ENCODE assay signal across 17 cellular contexts in the genomic region with DNA sequence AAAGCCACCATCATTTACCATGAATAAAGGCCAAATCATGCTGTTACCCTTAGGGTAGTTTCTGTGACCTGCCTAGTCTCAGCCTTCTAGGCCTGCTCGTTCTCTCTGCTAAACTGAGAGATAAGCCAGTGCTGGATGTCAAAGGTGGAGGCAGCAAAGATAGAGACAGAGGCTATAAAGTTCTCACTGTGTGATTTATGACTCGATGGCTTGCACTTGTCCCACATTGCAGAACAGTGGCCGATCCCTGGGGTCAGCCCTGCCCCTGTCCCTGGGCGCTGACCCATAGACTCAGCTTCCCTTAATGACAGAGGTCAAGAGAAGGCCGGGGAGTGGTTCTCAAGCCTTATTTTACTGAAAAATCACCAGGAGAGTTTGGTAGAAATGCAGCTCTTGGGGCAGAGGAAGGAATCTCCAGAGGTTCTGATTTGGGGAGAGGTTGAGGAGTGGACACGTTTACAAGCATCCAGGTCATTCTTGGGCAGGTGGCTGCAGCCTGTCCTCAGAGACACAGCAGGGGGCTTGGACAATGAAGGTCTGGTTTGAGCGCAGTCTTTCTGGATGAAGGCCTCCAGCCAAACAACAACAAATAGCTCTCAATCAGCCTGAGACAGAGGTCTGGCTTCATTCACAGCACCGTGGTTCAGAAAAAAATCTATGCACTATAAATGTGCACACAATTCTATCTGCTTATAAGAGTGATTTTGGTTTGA.
"Had no signal": no experiment of that assay in that cellular context is flagged by ENCODE, and none has a peak within 500 bp of the region (broad histone marks: within the 10 kb centered on the region; RNA-seq: fewer than 3 reads in every experiment).

No MANE protein-coding gene starts in this region.

- H3K27ac ChIP-seq: heart right ventricle, suprapubic skin had no signal

- DNase-seq: activated CD4-positive, alpha-beta T cell treated with anti-CD3 and anti-CD28 coated beads, Interleukin-2, amount 50 U/mL, for 4 hours; activated effector memory CD4-positive, alpha-beta T cell treated with anti-CD3 and anti-CD28 coated beads, Interleukin-2, amount 50 U/mL, for 16 hours; activated T-cell treated with anti-CD3 and anti-CD28 coated beads, Interleukin-2, amount 50 U/mL, for 4 hours; amniotic stem cell; heart right ventricle; kidney; psoas muscle; stimulated activated CD4-positive, alpha-beta T cell treated with anti-CD3 and anti-CD28 coated beads, Interleukin-2, amount 100 ng/mL, for 24 hours; stimulated activated naive CD4-positive, alpha-beta T cell had no signal

- ATAC-seq: activated CD4-positive, CD25-positive, alpha-beta regulatory T cell treated with anti-CD3 and anti-CD28 coated beads, Interleukin-2, amount 50 U/mL, for 24 hours; activated naive CD4-positive, alpha-beta T cell treated with anti-CD3 and anti-CD28 coated beads, Interleukin-2, amount 50 U/mL, for 72 hours; activated T-cell treated with anti-CD3 and anti-CD28 coated beads, Interleukin-2, amount 50 U/mL, for 4 hours; sciatic nerve had no signal

- H3K27me3 ChIP-seq: suprapubic skin had no signal

- H3K27ac Mint-ChIP-seq: activated naive CD4-positive, alpha-beta T cell treated with anti-CD3 and anti-CD28 coated beads, Interleukin-2, amount 50 U/mL, for 72 hours; T-helper 2 cell treated with Interferon-gamma antibody and Interleukin-4, amounts not matched to agents 5 μg/mL and 100 μg/mL, for 36 hours had no signal

- H3K4me3 ChIP-seq: heart right ventricle, psoas muscle, suprapubic skin had no signal

- H3K36me3 Mint-ChIP-seq: activated naive CD4-positive, alpha-beta T cell treated with anti-CD3 and anti-CD28 coated beads, Interleukin-2, amount 50 U/mL, for 72 hours had no signal

- H3K9me3 ChIP-seq: heart right ventricle, psoas muscle, suprapubic skin had no signal

- FAIRE-seq: bronchial epithelial cell, frontal cortex, kidney, urothelium cell line had no signal

- H3K4me3 Mint-ChIP-seq: activated T-cell treated with anti-CD3 and anti-CD28 coated beads, Interleukin-2, amount 50 U/mL, for 4 hours; T-helper 2 cell treated with Interferon-gamma antibody and Interleukin-4, amounts not matched to agents 5 μg/mL and 100 μg/mL, for 36 hours had no signal

- H3K36me3 ChIP-seq: heart right ventricle, suprapubic skin had no signal

- H3K9me3 Mint-ChIP-seq: activated naive CD4-positive, alpha-beta T cell treated with anti-CD3 and anti-CD28 coated beads, Interleukin-2, amount 50 U/mL, for 72 hours; activated T-cell treated with anti-CD3 and anti-CD28 coated beads, Interleukin-2, amount 50 U/mL, for 4 hours; T-helper 2 cell treated with Interferon-gamma antibody and Interleukin-4, amounts not matched to agents 5 μg/mL and 100 μg/mL, for 36 hours had no signal
